Comparison of ENCODE assay signal across 14 cellular contexts in the genomic region with DNA sequence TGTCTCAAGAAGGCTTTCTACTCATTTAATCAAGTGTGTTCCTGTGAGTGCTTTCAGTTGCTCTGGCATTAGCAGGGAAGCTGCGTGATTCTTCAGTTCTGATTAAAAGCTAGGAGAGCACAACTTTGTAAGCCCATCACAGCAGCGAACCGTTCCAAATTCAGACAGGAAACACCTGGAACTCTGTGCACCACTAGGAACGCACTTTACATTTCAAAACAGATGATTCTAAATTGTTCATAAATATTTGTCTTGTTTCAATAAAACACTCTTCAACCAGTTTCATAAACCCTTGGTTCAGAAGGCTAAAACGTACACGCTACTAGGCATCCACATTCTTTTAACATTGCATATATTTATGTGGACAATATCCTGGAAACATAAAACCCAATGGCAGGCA.
A peak's percentile ranks its signal among the peaks of the same experiment; 100 is the strongest.
DNase-seq lines count a peak whose midpoint lies in the region; ATAC-seq and TF ChIP-seq lines count a peak whose summit lies in the region.
"Had no signal": no experiment of that assay in that cellular context is flagged by ENCODE, and none has a peak within 500 bp of the region (broad histone marks: within the 10 kb centered on the region; RNA-seq: fewer than 3 reads in every experiment).

No MANE protein-coding gene starts in this region.

- CTCF ChIA-PET in OCI-LY7 (lab: Charles Lee; ENCODE audit: unreplicated experiment), result no interaction called here
- CTCF ChIA-PET in A673 (lab: Charles Lee), result no interaction called here

- H3K9me3 ChIP-seq in left ventricle myocardium inferior (replicated peaks) (no peaks in the 10 kb centered on the region), mucosa of rectum (ENCODE audit: control insufficient read depth in 2 of 2, low read length in 2 of 2) (no peaks in the 10 kb centered on the region), uterus (no peaks in the 10 kb centered on the region), OCI-LY7 (ENCODE audit: low read length) (no peaks in the 10 kb centered on the region), A673 (ENCODE audit: low read depth, low read length, poor library complexity, severe bottlenecking) (no peaks in the 10 kb centered on the region)
- H3K9me3 ChIP-seq: thyroid gland had no signal

- H3K27ac ChIP-seq in left ventricle myocardium inferior (replicated peaks) (peak overlapping the region; percentile 68), mucosa of rectum (ENCODE audit: low read depth in 2 of 2, low read length in 2 of 2) (peak overlapping the region; percentile 50 to 60), uterus (peak overlapping the region; percentile 75 to 93), OCI-LY7 (ENCODE audit: low read depth, low read length, poor library complexity, severe bottlenecking) (no peak overlapping the region), A673 (ENCODE audit: low read depth, low read length, poor library complexity, severe bottlenecking) (no peak overlapping the region)
- H3K27ac ChIP-seq: thyroid gland had no signal

- intact Hi-C loops in left ventricle myocardium inferior (cut with micrococcal nuclease) (no loop called here), left cardiac atrium (cut with DNase I) (loop anchor here in 1 of 2 donors (10.0 kb wide), 1 partner anchor 113 kb away; a partner anchor contains a TSS), uterus (cut with DNase I; ENCODE audit: low total_unique reads) (no loop called here), OCI-LY7 (cut with micrococcal nuclease; ENCODE audit: unreplicated experiment) (no loop called here), A673 (cut with micrococcal nuclease; ENCODE audit: unreplicated experiment) (no loop called here)

- POLR2A ChIA-PET in OCI-LY7 (lab: Charles Lee), result interaction anchor here (1.2 kb wide), 1 partner anchor 27 kb away, joined by 3 read pairs; no protein-coding TSS in a partner anchor
- POLR2A ChIA-PET in A673 (lab: Charles Lee; ENCODE audit: low non-redundant PET), result no interaction called here

- H2AFZ ChIP-seq in OCI-LY7 (ENCODE audit: low read length), result no peak overlapping the region

- no peak overlapping the region for H3K4me2 ChIP-seq in OCI-LY7 (ENCODE audit: low read length)

- H3K4me1 ChIP-seq in left ventricle myocardium inferior, result peaks cover 87% of the 10 kb centered on the region
- H3K4me1 ChIP-seq in mucosa of rectum (ENCODE audit: control insufficient read depth in 2 of 2, insufficient read depth in 2 of 2, low read length in 2 of 2), result peaks cover 35 to 37% of the 10 kb centered on the region in 2 donors
- peaks cover 12 to 17% of the 10 kb centered on the region in 2 donors for H3K4me1 ChIP-seq in uterus
- H3K4me1 ChIP-seq in OCI-LY7 (ENCODE audit: insufficient read depth, low read length, poor library complexity, severe bottlenecking), result no peaks in the 10 kb centered on the region
- no peaks in the 10 kb centered on the region for H3K4me1 ChIP-seq in A673 (ENCODE audit: insufficient read depth, low read length, poor library complexity, severe bottlenecking)
- H3K4me1 ChIP-seq: thyroid gland had no signal

- H3K9ac ChIP-seq in mucosa of rectum (ENCODE audit: low read depth in 1 of 2, low read length in 2 of 2), result peak overlapping the region in 1 of 2 donors; percentile 9

- H3K36me3 ChIP-seq in left ventricle myocardium inferior, result no peaks in the 10 kb centered on the region
- no peaks in the 10 kb centered on the region for H3K36me3 ChIP-seq in mucosa of rectum (ENCODE audit: control insufficient read depth in 2 of 2, insufficient read depth in 2 of 2, low read length in 2 of 2)
- H3K36me3 ChIP-seq in uterus, result no peaks in the 10 kb centered on the region
- H3K36me3 ChIP-seq in OCI-LY7 (ENCODE audit: insufficient read depth, low read length), result no peaks in the 10 kb centered on the region
- H3K36me3 ChIP-seq in A673 (ENCODE audit: insufficient read depth, low read length, poor library complexity, severe bottlenecking), result no peaks in the 10 kb centered on the region
- H3K36me3 ChIP-seq: thyroid gland had no signal

- TF ChIP-seq POLR2A in uterus (IDR thresholded peaks at IDR 0.05), result no peak

- H4K20me1 ChIP-seq in OCI-LY7 (ENCODE audit: insufficient read depth, low read length), result no peaks in the 10 kb centered on the region

- H3K27me3 ChIP-seq in left ventricle myocardium inferior (ENCODE audit: low read depth) (no peaks in the 10 kb centered on the region), mucosa of rectum (ENCODE audit: control insufficient read depth in 2 of 2, insufficient read depth in 2 of 2, low read length in 2 of 2) (no peaks in the 10 kb centered on the region), uterus (no peaks in the 10 kb centered on the region), A673 (replicated peaks; ENCODE audit: insufficient read depth, low read depth, low read length, poor library complexity) (no peaks in the 10 kb centered on the region)
- H3K27me3 ChIP-seq: thyroid gland had no signal

- no peaks in the 10 kb centered on the region for H3K79me2 ChIP-seq in OCI-LY7 (ENCODE audit: insufficient read depth, low read depth, low read length)

- TF ChIP-seq CTCF in left ventricle myocardium inferior (IDR thresholded peaks at IDR 0.05; ENCODE audit: borderline replicate concordance), result no peak
- no peak for TF ChIP-seq CTCF in uterus (IDR thresholded peaks at IDR 0.05)
- no peak for TF ChIP-seq CTCF in OCI-LY7 (conservative IDR thresholded peaks at IDR 0.05; ENCODE audit: low read length)
- no peak for TF ChIP-seq CTCF in A673 (conservative IDR thresholded peaks at IDR 0.05; ENCODE audit: low read depth, low read length)

- no peak overlapping the region for H3K4me3 ChIP-seq in left ventricle myocardium inferior
- peak overlapping the region in 1 of 2 donors; percentile 14 for H3K4me3 ChIP-seq in mucosa of rectum (ENCODE audit: low read length in 2 of 2)
- H3K4me3 ChIP-seq in uterus, result peak overlapping the region in 1 of 2 donors; percentile 16
- no peak overlapping the region for H3K4me3 ChIP-seq in OCI-LY7 (ENCODE audit: low read depth, low read length, poor library complexity, severe bottlenecking)
- H3K4me3 ChIP-seq in A673 (ENCODE audit: low read depth, low read length, poor library complexity, severe bottlenecking), result no peak overlapping the region
- H3K4me3 ChIP-seq: thyroid gland had no signal

- BruUV-seq in OCI-LY7 (replicated peaks; lab: Mats Ljungman, UMichigan) (no TSS peak), A673 (replicated peaks; lab: Mats Ljungman, UMichigan) (no TSS peak)

- no peak for DNase-seq in left ventricle myocardium inferior
- DNase-seq in left cardiac atrium, result no peak
- peak; percentile 2 for DNase-seq in dermis blood vessel endothelial cell
- DNase-seq in uterus, result peak; percentile 54 to 70
- no peak for DNase-seq in NCI-H345 treated with DMSO at 0.1 percent for 48 hours (lab: John Stamatoyannopoulos, UW; ENCODE audit: unreplicated experiment)
- no peak for DNase-seq in OCI-LY7 (ENCODE audit: low spot score)
- no peak for DNase-seq in A673 (ENCODE audit: low spot score)
- DNase-seq: activated naive CD8-positive, alpha-beta T cell treated with anti-CD3 and anti-CD28 coated beads, Interleukin-2, amount 10 ng/mL, durations not matched to agents 7 days and 5 days; activated T-cell treated with anti-CD3 and anti-CD28 coated beads, Interleukin-2, amount 50 U/mL, for 4 hours; naive B cell; retina; stimulated activated CD4-positive, alpha-beta T cell treated with anti-CD3 and anti-CD28 coated beads, Interleukin-1b, Interleukin-23, amount 100 ng/mL, for 48 hours; thyroid gland had no signal

- no peak for ATAC-seq in left cardiac atrium
- ATAC-seq: activated T-cell treated with anti-CD3 and anti-CD28 coated beads, Interleukin-2, amount 50 U/mL, for 4 hours had no signal

- no peaks in the 10 kb centered on the region for H3K9me2 ChIP-seq in OCI-LY7 (ENCODE audit: insufficient read depth, low read length)

Comparison
In these comparisons a context has a peak if more than half of its experiments do, and no peak if none do; other contexts are left out.
1. DNase-seq: peak in dermis blood vessel endothelial cell (single experiment) and uterus (2 of 2); none in left ventricle myocardium inferior (single experiment), left cardiac atrium (single experiment), NCI-H345 treated with DMSO at 0.1 percent for 48 hours (single experiment), OCI-LY7 (single experiment) and A673 (single experiment).
2. H3K27ac ChIP-seq: peak in left ventricle myocardium inferior (single experiment), mucosa of rectum (2 of 2) and uterus (2 of 2); none in OCI-LY7 (single experiment) and A673 (single experiment).